In genomic region chr21:45293726-45294401, GRCh38 we compare ENCODE assay signal across 1 cellular context.
TF ChIP-seq lines count a peak whose summit lies in the region.

No MANE protein-coding gene starts in this region.

TF ChIP-seq in GM23338, 12 proteins besides CTCF, POLR2A, EP300 and RAD21 (continued from another document):
- TF ChIP-seq JUNB (IDR thresholded peaks at IDR 0.05; ENCODE audit: unreplicated experiment) (no peak), ZNF462 (CRISPR knock-in tag; IDR thresholded peaks at IDR 0.05) (no peak), STAT1 (IDR thresholded peaks at IDR 0.05; ENCODE audit: unreplicated experiment) (no peak)
